9 cellular contexts compared by ENCODE assay signal in genomic region chr22:31148953-31149627, GRCh38. TPM values are rescaled to one million over a fixed set of nuclear protein-coding genes. Genes with fewer than 3 reads are reported as not detected.
DNase-seq lines count a peak whose midpoint lies in the region; TF ChIP-seq lines count a peak whose summit lies in the region.
"Had no signal": no experiment of that assay in that cellular context is flagged by ENCODE, and none has a peak within 500 bp of the region (broad histone marks: within the 10 kb centered on the region; RNA-seq: fewer than 3 reads in every experiment).

No MANE protein-coding gene starts in this region.

- peak overlapping the region; percentile 72 for H3K27ac Mint-ChIP-seq in chondrocyte (ENCODE audit: unreplicated experiment)
- H3K27ac Mint-ChIP-seq in activated T-helper 2 cell treated with anti-CD3 and anti-CD28 coated beads, Interferon-gamma antibody, Interleukin-2, Interleukin-4, amounts not matched to agents 10 μg/mL and 5 μg/mL and 100 μg/mL, durations not matched to agents 14 hours and 24 hours and 36 hours, result no peak overlapping the region
- H3K27ac Mint-ChIP-seq: activated naive CD4-positive, alpha-beta T cell treated with anti-CD3 and anti-CD28 coated beads, Interleukin-2, amount 50 U/mL, for 24 hours had no signal

- H3K4me3 Mint-ChIP-seq in chondrocyte (ENCODE audit: unreplicated experiment), result no peak overlapping the region
- H3K4me3 Mint-ChIP-seq in activated T-helper 2 cell treated with anti-CD3 and anti-CD28 coated beads, Interferon-gamma antibody, Interleukin-2, Interleukin-4, amounts not matched to agents 10 μg/mL and 5 μg/mL and 100 μg/mL, durations not matched to agents 14 hours and 24 hours and 36 hours (ENCODE audit: low read depth), result no peak overlapping the region
- H3K4me3 Mint-ChIP-seq: activated naive CD4-positive, alpha-beta T cell treated with anti-CD3 and anti-CD28 coated beads, Interleukin-2, amount 50 U/mL, for 24 hours had no signal

- peaks cover 17% of the 10 kb centered on the region for H3K9me3 Mint-ChIP-seq in chondrocyte (ENCODE audit: low read depth)
- peaks cover 3% of the 10 kb centered on the region for H3K9me3 Mint-ChIP-seq in activated T-helper 2 cell treated with anti-CD3 and anti-CD28 coated beads, Interferon-gamma antibody, Interleukin-2, Interleukin-4, amounts not matched to agents 10 μg/mL and 5 μg/mL and 100 μg/mL, durations not matched to agents 14 hours and 24 hours and 36 hours

- peaks cover 11% of the 10 kb centered on the region for H3K4me1 Mint-ChIP-seq in chondrocyte (ENCODE audit: low read depth)
- no peaks in the 10 kb centered on the region for H3K4me1 Mint-ChIP-seq in activated T-helper 2 cell treated with anti-CD3 and anti-CD28 coated beads, Interferon-gamma antibody, Interleukin-2, Interleukin-4, amounts not matched to agents 10 μg/mL and 5 μg/mL and 100 μg/mL, durations not matched to agents 14 hours and 24 hours and 36 hours (ENCODE audit: low read depth)

- intact Hi-C loops in activated T-helper 2 cell treated with anti-CD3 and anti-CD28 coated beads, Interferon-gamma antibody, Interleukin-2, Interleukin-4, amounts not matched to agents 10 μg/mL and 5 μg/mL and 100 μg/mL, durations not matched to agents 14 hours and 24 hours and 36 hours (cut with micrococcal nuclease), result no loop called here

- peak; percentile 93 for TF ChIP-seq CTCF in chondrocyte (IDR thresholded peaks at IDR 0.05)

- no peaks in the 10 kb centered on the region for H3K36me3 Mint-ChIP-seq in chondrocyte (ENCODE audit: low read depth)
- no peaks in the 10 kb centered on the region for H3K36me3 Mint-ChIP-seq in activated T-helper 2 cell treated with anti-CD3 and anti-CD28 coated beads, Interferon-gamma antibody, Interleukin-2, Interleukin-4, amounts not matched to agents 10 μg/mL and 5 μg/mL and 100 μg/mL, durations not matched to agents 14 hours and 24 hours and 36 hours (ENCODE audit: low read depth)

- no peaks in the 10 kb centered on the region for H3K27me3 Mint-ChIP-seq in chondrocyte (ENCODE audit: low read depth)
- H3K27me3 Mint-ChIP-seq in activated T-helper 2 cell treated with anti-CD3 and anti-CD28 coated beads, Interferon-gamma antibody, Interleukin-2, Interleukin-4, amounts not matched to agents 10 μg/mL and 5 μg/mL and 100 μg/mL, durations not matched to agents 14 hours and 24 hours and 36 hours (ENCODE audit: low read depth), result peaks cover 4% of the 10 kb centered on the region
- H3K27me3 Mint-ChIP-seq: activated naive CD4-positive, alpha-beta T cell treated with anti-CD3 and anti-CD28 coated beads, Interleukin-2, amount 50 U/mL, for 24 hours had no signal

- DNase-seq in NCI-H1417 (lab: John Stamatoyannopoulos, UW) (peak; percentile 39 to 71 (median 47)), NCI-H1417 treated with DMSO at 0.1 percent for 48 hours (lab: John Stamatoyannopoulos, UW) (no peak), NCI-H1436 treated with DMSO at 0.1 percent for 48 hours (lab: John Stamatoyannopoulos, UW) (peak; percentile 30), SW 1271 (lab: John Stamatoyannopoulos, UW) (peak; percentile 21 to 49), chondrocyte (ENCODE audit: low spot score) (no peak), kidney tubule cell (ENCODE audit: low spot score) (peak; percentile 76)
- peak; percentile 33 for DNase-seq in stimulated activated CD4-positive, alpha-beta T cell treated with anti-CD3 and anti-CD28 coated beads, Interleukin-1b, Interleukin-23, amount 100 ng/mL, for 48 hours
- DNase-seq in activated T-helper 2 cell treated with anti-CD3 and anti-CD28 coated beads, Interferon-gamma antibody, Interleukin-2, Interleukin-4, amounts not matched to agents 10 μg/mL and 5 μg/mL and 100 μg/mL, durations not matched to agents 14 hours and 24 hours and 36 hours (ENCODE audit: low spot score), result no peak

RNA-seq across cellular contexts. Expression of gene PLA2G3, which starts 8.8 kb away (rescaled TPM):
- total RNA-seq in chondrocyte, result 0.07 to 0.13 TPM in 2 of 3 replicates, not detected in the other
- total RNA-seq in activated T-helper 2 cell treated with anti-CD3 and anti-CD28 coated beads, Interferon-gamma antibody, Interleukin-2, Interleukin-4, amounts not matched to agents 10 μg/mL and 5 μg/mL and 100 μg/mL, durations not matched to agents 14 hours and 24 hours and 36 hours, result not detected in 2 replicates

RNA-seq across cellular contexts. Expression of gene RNF185, which starts 10.9 kb away (rescaled TPM):
- total RNA-seq in chondrocyte, result 28.6 to 36.9 TPM (median 35.8 TPM) in 3 replicates
- total RNA-seq in activated T-helper 2 cell treated with anti-CD3 and anti-CD28 coated beads, Interferon-gamma antibody, Interleukin-2, Interleukin-4, amounts not matched to agents 10 μg/mL and 5 μg/mL and 100 μg/mL, durations not matched to agents 14 hours and 24 hours and 36 hours, result 15.5 and 18.1 TPM in 2 replicates

RNA-seq across cellular contexts. Expression of gene INPP5J, which starts 26.3 kb away (rescaled TPM):
- total RNA-seq in chondrocyte, result 3.5 to 5.9 TPM (median 5.2 TPM) in 3 replicates
- 0.18 and 0.30 TPM in 2 replicates for total RNA-seq in activated T-helper 2 cell treated with anti-CD3 and anti-CD28 coated beads, Interferon-gamma antibody, Interleukin-2, Interleukin-4, amounts not matched to agents 10 μg/mL and 5 μg/mL and 100 μg/mL, durations not matched to agents 14 hours and 24 hours and 36 hours

RNA-seq across cellular contexts. Expression of gene SELENOM, which starts 41.7 kb away (rescaled TPM):
- 200 to 228 TPM (median 217 TPM) in 3 replicates for total RNA-seq in chondrocyte
- 7.9 and 9.4 TPM in 2 replicates for total RNA-seq in activated T-helper 2 cell treated with anti-CD3 and anti-CD28 coated beads, Interferon-gamma antibody, Interleukin-2, Interleukin-4, amounts not matched to agents 10 μg/mL and 5 μg/mL and 100 μg/mL, durations not matched to agents 14 hours and 24 hours and 36 hours

Comparison
In these comparisons a context has a peak if more than half of its experiments do, and no peak if none do; other contexts are left out.
1. DNase-seq: peak in NCI-H1417 (3 of 3), NCI-H1436 treated with DMSO at 0.1 percent for 48 hours (single experiment), SW 1271 (2 of 2), kidney tubule cell (single experiment) and stimulated activated CD4-positive, alpha-beta T cell treated with anti-CD3 and anti-CD28 coated beads, Interleukin-1b, Interleukin-23, amount 100 ng/mL, for 48 hours (single experiment); none in NCI-H1417 treated with DMSO at 0.1 percent for 48 hours (single experiment), chondrocyte (single experiment) and activated T-helper 2 cell treated with anti-CD3 and anti-CD28 coated beads, Interferon-gamma antibody, Interleukin-2, Interleukin-4, amounts not matched to agents 10 μg/mL and 5 μg/mL and 100 μg/mL, durations not matched to agents 14 hours and 24 hours and 36 hours (single experiment).